19 cellular contexts compared by ENCODE assay signal in genomic region chrX:12910424-12910823, GRCh38. TPM values are rescaled to one million over a fixed set of nuclear protein-coding genes. Genes with fewer than 3 reads are reported as not detected.
A peak's percentile ranks its signal among the peaks of the same experiment; 100 is the strongest.
DNase-seq lines count a peak whose midpoint lies in the region; ATAC-seq and FAIRE-seq lines count a peak whose summit lies in the region.
"Had no signal": no experiment of that assay in that cellular context is flagged by ENCODE, and none has a peak within 500 bp of the region (broad histone marks: within the 10 kb centered on the region; RNA-seq: fewer than 3 reads in every experiment).

No MANE protein-coding gene starts in this region.

- H3K4me3 ChIP-seq in small intestine (ENCODE audit: low read depth in 1 of 2, low read length in 2 of 2) = no peak overlapping the region
- H3K4me3 ChIP-seq: SJSA1 had no signal

- H3K9me3 ChIP-seq in small intestine (ENCODE audit: control insufficient read depth, low read depth) = no peaks in the 10 kb centered on the region
- H3K9me3 ChIP-seq in T-helper 17 cell (ENCODE audit: control insufficient read depth, low read length, poor library complexity, severe bottlenecking) = no peaks in the 10 kb centered on the region
- H3K9me3 ChIP-seq: SJSA1 had no signal

- no peaks in the 10 kb centered on the region for H3K36me3 Mint-ChIP-seq in activated T-helper 1 cell treated with anti-CD3 and anti-CD28 coated beads, Interleukin-12 subunit alpha, Interleukin-12 subunit beta, Interleukin-2, Interleukin-4 antibody, amounts not matched to agents 30 ng/mL and 10 ng/mL and 1 ng/mL, durations not matched to agents 14 hours and 24 hours and 36 hours (ENCODE audit: low read depth)
- H3K36me3 Mint-ChIP-seq in T-helper 17 cell (ENCODE audit: low read depth) = no peaks in the 10 kb centered on the region

- ATAC-seq in GM19455 (IDR thresholded peaks at IDR 0.05; ENCODE audit: unreplicated experiment) (no peak), T-helper 17 cell (no peak)

- no peak for FAIRE-seq in small intestine (lab: Jason Lieb, UNC)

- no peak overlapping the region for H3K27ac Mint-ChIP-seq in activated T-helper 1 cell treated with anti-CD3 and anti-CD28 coated beads, Interleukin-12 subunit alpha, Interleukin-12 subunit beta, Interleukin-2, Interleukin-4 antibody, amounts not matched to agents 30 ng/mL and 10 ng/mL and 1 ng/mL, durations not matched to agents 14 hours and 24 hours and 36 hours
- no peak overlapping the region for H3K27ac Mint-ChIP-seq in T-helper 17 cell
- H3K27ac Mint-ChIP-seq: H9 had no signal

- no peaks in the 10 kb centered on the region for H3K36me3 ChIP-seq in small intestine (ENCODE audit: control insufficient read depth in 2 of 2, insufficient read depth in 2 of 2, low read length in 2 of 2)
- H3K36me3 ChIP-seq: SJSA1 had no signal

- intact Hi-C loops in activated T-helper 1 cell treated with anti-CD3 and anti-CD28 coated beads, Interleukin-12 subunit alpha, Interleukin-12 subunit beta, Interleukin-2, Interleukin-4 antibody, amounts not matched to agents 30 ng/mL and 10 ng/mL and 1 ng/mL, durations not matched to agents 14 hours and 24 hours and 36 hours (cut with micrococcal nuclease) = no loop called here

- peaks cover 5% of the 10 kb centered on the region for H3K4me1 Mint-ChIP-seq in activated T-helper 1 cell treated with anti-CD3 and anti-CD28 coated beads, Interleukin-12 subunit alpha, Interleukin-12 subunit beta, Interleukin-2, Interleukin-4 antibody, amounts not matched to agents 30 ng/mL and 10 ng/mL and 1 ng/mL, durations not matched to agents 14 hours and 24 hours and 36 hours (ENCODE audit: low read depth)
- H3K4me1 Mint-ChIP-seq in T-helper 17 cell = peaks cover 9% of the 10 kb centered on the region
- H3K4me1 Mint-ChIP-seq: H9 had no signal

- no peak overlapping the region for H3K27ac ChIP-seq in small intestine (ENCODE audit: low read depth in 1 of 2, low read length in 1 of 2)
- H3K27ac ChIP-seq: RWPE1, SJSA1 had no signal

- H3K27me3 ChIP-seq in small intestine (ENCODE audit: control insufficient read depth in 2 of 2, insufficient read depth in 2 of 2, low read length in 2 of 2) = no peaks in the 10 kb centered on the region
- H3K27me3 ChIP-seq: SJSA1 had no signal

- H3K4me3 Mint-ChIP-seq in activated T-helper 1 cell treated with anti-CD3 and anti-CD28 coated beads, Interleukin-12 subunit alpha, Interleukin-12 subunit beta, Interleukin-2, Interleukin-4 antibody, amounts not matched to agents 30 ng/mL and 10 ng/mL and 1 ng/mL, durations not matched to agents 14 hours and 24 hours and 36 hours = peak overlapping the region; percentile 11
- no peak overlapping the region for H3K4me3 Mint-ChIP-seq in T-helper 17 cell
- H3K4me3 Mint-ChIP-seq: H9 had no signal

- no peaks in the 10 kb centered on the region for H3K27me3 Mint-ChIP-seq in activated T-helper 1 cell treated with anti-CD3 and anti-CD28 coated beads, Interleukin-12 subunit alpha, Interleukin-12 subunit beta, Interleukin-2, Interleukin-4 antibody, amounts not matched to agents 30 ng/mL and 10 ng/mL and 1 ng/mL, durations not matched to agents 14 hours and 24 hours and 36 hours (ENCODE audit: insufficient read depth)
- H3K27me3 Mint-ChIP-seq in T-helper 17 cell = no peaks in the 10 kb centered on the region

- peak; percentile 59 for DNase-seq in SIG-M5 treated with dmso at 0.1 percent for 504 hours (lab: John Stamatoyannopoulos, UW; ENCODE audit: unreplicated experiment)
- no peak for DNase-seq in SIG-M5 (lab: John Stamatoyannopoulos, UW)
- DNase-seq in NCI-H69 (lab: John Stamatoyannopoulos, UW) = peak; percentile 66
- no peak for DNase-seq in activated T-helper 1 cell treated with anti-CD3 and anti-CD28 coated beads, Interleukin-12 subunit alpha, Interleukin-12 subunit beta, Interleukin-2, Interleukin-4 antibody, amounts not matched to agents 30 ng/mL and 10 ng/mL and 1 ng/mL, durations not matched to agents 14 hours and 24 hours and 36 hours (ENCODE audit: low spot score)
- DNase-seq in small intestine = peak; percentile 9
- DNase-seq in T-helper 17 cell = no peak
- DNase-seq in foreskin melanocyte = no peak
- DNase-seq: DMS79 treated with DMSO at 0.1 percent for 48 hours, GDM1, H9, NCI-H1417, NCI-H2081 treated with DMSO at 0.1 percent for 48 hours, NCI-H510A had no signal

- H3K9me3 Mint-ChIP-seq in activated T-helper 1 cell treated with anti-CD3 and anti-CD28 coated beads, Interleukin-12 subunit alpha, Interleukin-12 subunit beta, Interleukin-2, Interleukin-4 antibody, amounts not matched to agents 30 ng/mL and 10 ng/mL and 1 ng/mL, durations not matched to agents 14 hours and 24 hours and 36 hours = no peaks in the 10 kb centered on the region

- WGBS in small intestine, 3 donors = 15 to 42% (median 38%) methylated on average over 8 of the region's 8 CpGs

- no peaks in the 10 kb centered on the region for H3K4me1 ChIP-seq in small intestine (ENCODE audit: control insufficient read depth in 2 of 2, insufficient read depth in 1 of 2, low read depth in 1 of 2, low read length in 1 of 2)

RNA-seq across cellular contexts. Expression of gene TLR8, which starts 4.0 kb away (rescaled TPM):
- total RNA-seq in activated T-helper 1 cell treated with anti-CD3 and anti-CD28 coated beads, Interleukin-12 subunit alpha, Interleukin-12 subunit beta, Interleukin-2, Interleukin-4 antibody, amounts not matched to agents 30 ng/mL and 10 ng/mL and 1 ng/mL, durations not matched to agents 14 hours and 24 hours and 36 hours = not detected in 2 replicates
- under 1 TPM; 0.22 to 0.73 (median 0.27) TPM for polyA plus RNA-seq in small intestine
- under 1 TPM in 1 of 2 donors, not detected in 1; 0.85 TPM for total RNA-seq in T-helper 17 cell
- total RNA-seq: A172, H9, HT-29, LHCN-M2, SJSA1 had no signal

RNA-seq across cellular contexts. Expression of gene TLR7, which starts 43.6 kb away (rescaled TPM):
- 0.07 and 0.10 TPM in 2 replicates for total RNA-seq in activated T-helper 1 cell treated with anti-CD3 and anti-CD28 coated beads, Interleukin-12 subunit alpha, Interleukin-12 subunit beta, Interleukin-2, Interleukin-4 antibody, amounts not matched to agents 30 ng/mL and 10 ng/mL and 1 ng/mL, durations not matched to agents 14 hours and 24 hours and 36 hours
- under 1 TPM in 2 of 3 donors, not detected in 1; 0.09 to 0.27 TPM for polyA plus RNA-seq in small intestine
- total RNA-seq in T-helper 17 cell = under 1 TPM in 1 of 2 donors, not detected in 1; 0.42 TPM
- total RNA-seq: A172, H9, HT-29 had no signal

Comparison
In these comparisons a context has a peak if more than half of its experiments do, and no peak if none do; other contexts are left out.
1. DNase-seq: peak in SIG-M5 treated with dmso at 0.1 percent for 504 hours (single experiment), NCI-H69 (single experiment) and small intestine (single experiment); none in SIG-M5 (single experiment), activated T-helper 1 cell treated with anti-CD3 and anti-CD28 coated beads, Interleukin-12 subunit alpha, Interleukin-12 subunit beta, Interleukin-2, Interleukin-4 antibody, amounts not matched to agents 30 ng/mL and 10 ng/mL and 1 ng/mL, durations not matched to agents 14 hours and 24 hours and 36 hours (single experiment), T-helper 17 cell (0 of 3) and foreskin melanocyte (single experiment).